ENCODE assay signal across 9 cellular contexts in genomic region chr3:141646760-141647561, GRCh38.
DNase-seq lines count a peak whose midpoint lies in the region; ATAC-seq, FAIRE-seq and TF ChIP-seq lines count a peak whose summit lies in the region.
"Had no signal": no experiment of that assay in that cellular context is flagged by ENCODE, and none has a peak within 500 bp of the region (broad histone marks: within the 10 kb centered on the region; RNA-seq: fewer than 3 reads in every experiment).

No MANE protein-coding gene starts in this region.

- no peaks in the 10 kb centered on the region for H3K27me3 Mint-ChIP-seq in stimulated activated memory B cell treated with anti-CD40 and anti-IgM and Interleukin-4, amounts not matched to agents 10 μg/mL and 1 μg/mL and 100 μg/mL, for 72 hours

- H3K4me3 ChIP-seq in fibroblast of villous mesenchyme (ENCODE audit: low read depth, low read length) (no peak overlapping the region), small intestine (ENCODE audit: low read depth in 1 of 2, low read length in 2 of 2) (no peak overlapping the region)

- no peaks in the 10 kb centered on the region for H3K36me3 ChIP-seq in small intestine (ENCODE audit: control insufficient read depth in 2 of 2, insufficient read depth in 2 of 2, low read length in 2 of 2)

- no peaks in the 10 kb centered on the region for H3K9me3 ChIP-seq in small intestine (ENCODE audit: control insufficient read depth, low read depth)

- FAIRE-seq in HTR-8/SVneo (lab: Jason Lieb, UNC), result no peak
- no peak for FAIRE-seq in RCC 7860 (lab: Jason Lieb, UNC)
- FAIRE-seq in small intestine (lab: Jason Lieb, UNC), result no peak

- no peaks in the 10 kb centered on the region for H3K36me3 Mint-ChIP-seq in stimulated activated memory B cell treated with anti-CD40 and anti-IgM and Interleukin-4, amounts not matched to agents 10 μg/mL and 1 μg/mL and 100 μg/mL, for 72 hours

- H3K9me3 Mint-ChIP-seq in stimulated activated memory B cell treated with anti-CD40 and anti-IgM and Interleukin-4, amounts not matched to agents 10 μg/mL and 1 μg/mL and 100 μg/mL, for 72 hours, result no peaks in the 10 kb centered on the region
- H3K9me3 Mint-ChIP-seq: nephron had no signal

- H3K27ac Mint-ChIP-seq in stimulated activated memory B cell treated with anti-CD40 and anti-IgM and Interleukin-4, amounts not matched to agents 10 μg/mL and 1 μg/mL and 100 μg/mL, for 72 hours, result no peak overlapping the region
- H3K27ac Mint-ChIP-seq: nephron had no signal

- H3K27ac ChIP-seq in small intestine (ENCODE audit: low read depth in 1 of 2, low read length in 1 of 2), result no peak overlapping the region

- H3K4me1 Mint-ChIP-seq in stimulated activated memory B cell treated with anti-CD40 and anti-IgM and Interleukin-4, amounts not matched to agents 10 μg/mL and 1 μg/mL and 100 μg/mL, for 72 hours, result peaks cover 5% of the 10 kb centered on the region

- H3K4me1 ChIP-seq in small intestine (ENCODE audit: control insufficient read depth in 2 of 2, insufficient read depth in 1 of 2, low read depth in 1 of 2, low read length in 1 of 2), result no peaks in the 10 kb centered on the region

- 78 to 81% (median 80%) methylated on average over 8 of the region's 8 CpGs for WGBS in small intestine, 3 donors

- no peak for TF ChIP-seq CTCF in fibroblast of villous mesenchyme (IDR thresholded peaks at IDR 0.05; ENCODE audit: insufficient read depth, low read depth, low read length)

- no peaks in the 10 kb centered on the region for H3K27me3 ChIP-seq in small intestine (ENCODE audit: control insufficient read depth in 2 of 2, insufficient read depth in 2 of 2, low read length in 2 of 2)

- ATAC-seq in HG02571 (IDR thresholded peaks at IDR 0.05; ENCODE audit: unreplicated experiment), result no peak
- no peak for ATAC-seq in stimulated activated memory B cell treated with anti-CD40 and anti-IgM and Interleukin-4, amounts not matched to agents 10 μg/mL and 1 μg/mL and 100 μg/mL, for 72 hours

- DNase-seq in AG08395 (ENCODE audit: low spot score) (peak; percentile 67), HTR-8/SVneo (ENCODE audit: insufficient read length, low spot score) (peak; percentile 64), RCC 7860 (ENCODE audit: low spot score) (peak; percentile 21), fibroblast of villous mesenchyme (ENCODE audit: low read depth) (peak; percentile 65), small intestine (peak; percentile 83), cerebellar nuclear complex (lab: John Stamatoyannopoulos, UW) (no peak)

- no peak overlapping the region for H3K4me3 Mint-ChIP-seq in stimulated activated memory B cell treated with anti-CD40 and anti-IgM and Interleukin-4, amounts not matched to agents 10 μg/mL and 1 μg/mL and 100 μg/mL, for 72 hours
- H3K4me3 Mint-ChIP-seq: nephron had no signal

Comparison
In these comparisons a context has a peak if more than half of its experiments do, and no peak if none do; other contexts are left out.
1. DNase-seq: peak in AG08395 (single experiment), HTR-8/SVneo (single experiment), RCC 7860 (single experiment), fibroblast of villous mesenchyme (single experiment) and small intestine (single experiment); none in cerebellar nuclear complex (0 of 2).